In the genomic region with DNA sequence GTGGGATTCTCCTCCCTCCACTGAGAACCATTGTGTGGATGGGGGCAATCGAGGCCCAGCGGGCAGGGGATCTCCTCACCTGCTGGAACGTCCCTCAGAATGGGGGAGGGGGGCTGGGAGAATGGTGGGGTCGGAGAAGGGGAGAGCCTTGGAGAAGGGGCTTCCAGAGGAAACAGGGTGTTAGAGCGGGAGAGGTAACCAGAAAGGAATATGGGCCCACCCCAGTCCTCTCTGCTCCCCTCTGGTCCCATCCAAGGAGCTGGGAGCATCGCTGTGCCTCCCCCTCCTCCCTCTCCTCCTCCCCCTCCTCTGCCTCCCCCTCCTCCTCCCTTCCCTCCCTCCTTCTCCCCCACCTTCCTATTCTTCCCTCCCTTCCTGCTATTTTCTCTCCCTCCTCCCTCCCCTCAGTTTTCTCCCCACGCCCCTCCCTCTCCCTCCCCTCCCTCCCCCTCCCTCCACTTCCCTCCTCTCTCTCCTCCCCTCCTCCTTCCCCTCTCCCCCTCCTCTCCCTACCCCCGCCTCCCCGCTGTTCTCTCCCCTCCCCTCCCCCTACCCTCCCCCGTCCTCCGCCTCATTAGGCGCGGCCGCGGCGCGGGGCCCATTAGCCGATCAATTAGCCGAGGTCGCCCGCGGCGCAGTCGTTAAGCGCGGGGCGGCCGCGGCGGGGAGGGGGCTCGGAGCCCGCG, we compare ENCODE assay signal across 11 cellular contexts. TPM values are rescaled to one million over a fixed set of nuclear protein-coding genes. Genes with fewer than 3 reads are reported as not detected.
A peak's percentile ranks its signal among the peaks of the same experiment; 100 is the strongest.
DNase-seq lines count a peak whose midpoint lies in the region; ATAC-seq and TF ChIP-seq lines count a peak whose summit lies in the region.
"Had no signal": no experiment of that assay in that cellular context is flagged by ENCODE, and none has a peak within 500 bp of the region (broad histone marks: within the 10 kb centered on the region; RNA-seq: fewer than 3 reads in every experiment).

No MANE protein-coding gene starts in this region.

- peaks cover 14% of the 10 kb centered on the region for H3K4me1 ChIP-seq in CD4-positive, CD25-positive, alpha-beta regulatory T cell (ENCODE audit: control insufficient read depth, insufficient read depth, low read length, poor library complexity, severe bottlenecking)

- H3K4me3 Mint-ChIP-seq in CD4-positive, CD25-positive, alpha-beta regulatory T cell = peak overlapping the region in 1 of 4 donors; percentile 65
- H3K4me3 Mint-ChIP-seq in naive thymus-derived CD8-positive, alpha-beta T cell = peak overlapping the region in 7 of 10 donors; percentile 36 to 87 (median 53)
- H3K4me3 Mint-ChIP-seq in immature natural killer cell = peak overlapping the region in 1 of 5 donors; percentile 33

- no peaks in the 10 kb centered on the region for H3K9me3 Mint-ChIP-seq in CD4-positive, CD25-positive, alpha-beta regulatory T cell
- H3K9me3 Mint-ChIP-seq in naive thymus-derived CD8-positive, alpha-beta T cell = no peaks in the 10 kb centered on the region
- H3K9me3 Mint-ChIP-seq in immature natural killer cell = no peaks in the 10 kb centered on the region

- H3K27ac Mint-ChIP-seq in CD4-positive, CD25-positive, alpha-beta regulatory T cell = peak overlapping the region in 1 of 3 donors; percentile 91
- peak overlapping the region in 3 of 10 donors; percentile 29 to 77 (median 52) for H3K27ac Mint-ChIP-seq in naive thymus-derived CD8-positive, alpha-beta T cell
- no peak overlapping the region for H3K27ac Mint-ChIP-seq in immature natural killer cell

- no peaks in the 10 kb centered on the region for H3K27me3 ChIP-seq in CD4-positive, CD25-positive, alpha-beta regulatory T cell (ENCODE audit: control insufficient read depth, insufficient read depth, low read length)

- ATAC-seq in CD4-positive, CD25-positive, alpha-beta regulatory T cell (ENCODE audit: low read depth in 2 of 2) = no peak
- no peak for ATAC-seq in naive thymus-derived CD8-positive, alpha-beta T cell
- ATAC-seq in HG03565 (IDR thresholded peaks at IDR 0.05; ENCODE audit: unreplicated experiment) (no peak), GM21526 (IDR thresholded peaks at IDR 0.05; ENCODE audit: low FRiP score, unreplicated experiment) (no peak)

- POLR2A ChIA-PET in naive thymus-derived CD8-positive, alpha-beta T cell (lab: Charles Lee) = interaction anchor here (1.5 to 10.4 kb wide), 4 partner anchors 8 to 29 kb away, joined by 3 to 193 read pairs (median 27); a partner anchor contains a TSS

- TF ChIP-seq CTCF in coronary artery (IDR thresholded peaks at IDR 0.05) = no peak

- H3K4me3 ChIP-seq in CD4-positive, CD25-positive, alpha-beta regulatory T cell (ENCODE audit: low read depth, low read length) = no peak overlapping the region
- H3K4me3 ChIP-seq in coronary artery = peak overlapping the region; percentile 74

- H3K4me1 Mint-ChIP-seq in CD4-positive, CD25-positive, alpha-beta regulatory T cell = peaks cover 0 to 48% (median 18%) of the 10 kb centered on the region in 4 donors
- H3K4me1 Mint-ChIP-seq in naive thymus-derived CD8-positive, alpha-beta T cell = peaks cover 13 to 34% (median 29%) of the 10 kb centered on the region in 4 donors
- peaks cover 14 to 18% of the 10 kb centered on the region in 2 donors for H3K4me1 Mint-ChIP-seq in immature natural killer cell

- H3K27ac ChIP-seq in CD4-positive, CD25-positive, alpha-beta regulatory T cell (ENCODE audit: insufficient read depth, low read length, poor library complexity, severe bottlenecking) = peak overlapping the region; percentile 51
- H3K27ac ChIP-seq in coronary artery = peak overlapping the region; percentile 46 to 83
- H3K27ac ChIP-seq: KMS-11, VCaP had no signal

- no peak for DNase-seq in CD4-positive, CD25-positive, alpha-beta regulatory T cell
- peak; percentile 27 for DNase-seq in NCI-H2029 treated with DMSO at 0.1 percent for 48 hours (lab: John Stamatoyannopoulos, UW)
- DNase-seq in coronary artery (ENCODE audit: low spot score) = peak; percentile 69
- DNase-seq in naive thymus-derived CD8-positive, alpha-beta T cell = no peak
- no peak for DNase-seq in NCI-H226
- no peak for DNase-seq in immature natural killer cell
- DNase-seq: cortex of kidney had no signal

- H3K36me3 ChIP-seq in CD4-positive, CD25-positive, alpha-beta regulatory T cell (ENCODE audit: control insufficient read depth, insufficient read depth, low read length) = no peaks in the 10 kb centered on the region

- no peaks in the 10 kb centered on the region for H3K36me3 Mint-ChIP-seq in CD4-positive, CD25-positive, alpha-beta regulatory T cell
- H3K36me3 Mint-ChIP-seq in naive thymus-derived CD8-positive, alpha-beta T cell = no peaks in the 10 kb centered on the region
- H3K36me3 Mint-ChIP-seq in immature natural killer cell = no peaks in the 10 kb centered on the region

- no peaks in the 10 kb centered on the region for H3K9me3 ChIP-seq in CD4-positive, CD25-positive, alpha-beta regulatory T cell (ENCODE audit: control insufficient read depth in 2 of 2, low read length in 2 of 2)

- H3K27me3 Mint-ChIP-seq in CD4-positive, CD25-positive, alpha-beta regulatory T cell = peaks cover 7% of the 10 kb centered on the region
- H3K27me3 Mint-ChIP-seq in naive thymus-derived CD8-positive, alpha-beta T cell = peaks cover 0 to 2% (median 0%) of the 10 kb centered on the region in 5 donors
- H3K27me3 Mint-ChIP-seq in immature natural killer cell (ENCODE audit: low read depth in 3 of 3) = peaks cover 0 to 7% (median 6%) of the 10 kb centered on the region in 3 donors

RNA-seq across cellular contexts. Expression of a gene that starts 15.5 kb away (rescaled TPM):
- total RNA-seq in CD4-positive, CD25-positive, alpha-beta regulatory T cell = 1,009 TPM
- polyA plus RNA-seq in CD4-positive, CD25-positive, alpha-beta regulatory T cell = 100 to 1,000 TPM; 608 to 773 (median 661) TPM
- 100 to 1,000 TPM; 981 to 983 TPM for total RNA-seq in naive thymus-derived CD8-positive, alpha-beta T cell
- 100 to 1,000 TPM; 451 to 924 (median 555) TPM for polyA plus RNA-seq in naive thymus-derived CD8-positive, alpha-beta T cell
- 100 to 1,000 TPM; 382 to 635 (median 466) TPM for polyA plus RNA-seq in immature natural killer cell

RNA-seq across cellular contexts. Expression of a gene that starts 17.7 kb away (rescaled TPM):
- 9.3 TPM for total RNA-seq in CD4-positive, CD25-positive, alpha-beta regulatory T cell
- polyA plus RNA-seq in CD4-positive, CD25-positive, alpha-beta regulatory T cell = 1 to 10 TPM; 3.1 to 4.5 (median 3.9) TPM
- 10 to 100 TPM; 19.1 to 21.1 TPM for total RNA-seq in naive thymus-derived CD8-positive, alpha-beta T cell
- 10 to 100 TPM in 2 of 3 donors, 1 to 10 TPM in 1; 7.0 to 12.4 (median 10.8) TPM for polyA plus RNA-seq in naive thymus-derived CD8-positive, alpha-beta T cell
- 1 to 10 TPM; 1.2 to 2.4 (median 1.3) TPM for polyA plus RNA-seq in immature natural killer cell

RNA-seq across cellular contexts. Expression of a gene that starts 47.4 kb away (rescaled TPM):
- total RNA-seq in CD4-positive, CD25-positive, alpha-beta regulatory T cell = 0.81 TPM
- under 1 TPM in 3 of 4 donors, not detected in 1; 0.21 to 0.44 (median 0.23) TPM for polyA plus RNA-seq in CD4-positive, CD25-positive, alpha-beta regulatory T cell
- 1 to 10 TPM; 5.1 to 5.4 TPM for total RNA-seq in naive thymus-derived CD8-positive, alpha-beta T cell
- polyA plus RNA-seq in naive thymus-derived CD8-positive, alpha-beta T cell = under 1 TPM; 0.43 to 0.60 (median 0.47) TPM
- polyA plus RNA-seq in immature natural killer cell = under 1 TPM in 1 of 3 donors, not detected in 2; 0.09 TPM

Comparison
In these comparisons a context has a peak if more than half of its experiments do, and no peak if none do; other contexts are left out.
1. DNase-seq: peak in NCI-H2029 treated with DMSO at 0.1 percent for 48 hours (single experiment) and coronary artery (single experiment); none in CD4-positive, CD25-positive, alpha-beta regulatory T cell (0 of 3), naive thymus-derived CD8-positive, alpha-beta T cell (0 of 10), NCI-H226 (single experiment) and immature natural killer cell (0 of 3).